ENCODE assay signal across 27 cellular contexts in genomic region chr10:70277396-70278030, GRCh38. TPM values are rescaled to one million over a fixed set of nuclear protein-coding genes. Genes with fewer than 3 reads are reported as not detected.
"Had no signal": no experiment of that assay in that cellular context is flagged by ENCODE, and none has a peak within 500 bp of the region (broad histone marks: within the 10 kb centered on the region; RNA-seq: fewer than 3 reads in every experiment).

No MANE protein-coding gene starts in this region.

- H3K36me3 Mint-ChIP-seq: mesothelial cell of epicardium; stimulated activated memory B cell treated with anti-CD40 and anti-IgM and Interleukin-4, amounts not matched to agents 10 μg/mL and 1 μg/mL and 100 μg/mL, for 72 hours; type B pancreatic cell had no signal

- H3K4me3 ChIP-seq: esophagus squamous epithelium, heart right ventricle, left ventricle myocardium inferior, lower lobe of right lung, ovary, psoas muscle, skin epidermis, spleen, testis, tibial artery had no signal

- ATAC-seq: effector memory CD8-positive, alpha-beta T cell; heart right ventricle; left colon; naive thymus-derived CD4-positive, alpha-beta T cell; psoas muscle; right cardiac atrium; stimulated activated memory B cell treated with anti-CD40 and anti-IgM and Interleukin-4, amounts not matched to agents 10 μg/mL and 1 μg/mL and 100 μg/mL, for 72 hours; stimulated activated naive CD8-positive, alpha-beta T cell treated with anti-CD3 and anti-CD28 coated beads, Interleukin-15, Interleukin-2, amounts not matched to agents 100 U/mL and 50 U/mL, for 24 hours had no signal

- H3K4me3 Mint-ChIP-seq: effector memory CD8-positive, alpha-beta T cell; mesothelial cell of epicardium; naive thymus-derived CD4-positive, alpha-beta T cell; stimulated activated memory B cell treated with anti-CD40 and anti-IgM and Interleukin-4, amounts not matched to agents 10 μg/mL and 1 μg/mL and 100 μg/mL, for 72 hours; type B pancreatic cell had no signal

- H3K9me3 Mint-ChIP-seq: type B pancreatic cell had no signal

- H3K27ac Mint-ChIP-seq: effector memory CD8-positive, alpha-beta T cell; mesothelial cell of epicardium; naive thymus-derived CD4-positive, alpha-beta T cell; stimulated activated memory B cell treated with anti-CD40 and anti-IgM and Interleukin-4, amounts not matched to agents 10 μg/mL and 1 μg/mL and 100 μg/mL, for 72 hours; type B pancreatic cell had no signal

- H3K9me3 ChIP-seq: esophagus squamous epithelium, lower lobe of right lung, ovary, psoas muscle, testis, tibial artery had no signal

- H3K36me3 ChIP-seq: esophagus squamous epithelium, heart right ventricle, left ventricle myocardium inferior, lower lobe of right lung, ovary, spleen, tibial artery had no signal

- H3K4me1 ChIP-seq: psoas muscle, testis had no signal

- DNase-seq: cortex of kidney; effector memory CD8-positive, alpha-beta T cell; erythroblast; esophagus squamous epithelium; foreskin melanocyte; glutamatergic neuron; heart right ventricle; hippocampal formation; left colon; left ventricle myocardium inferior; lower lobe of right lung; naive thymus-derived CD4-positive, alpha-beta T cell; occipital lobe; posterior cingulate gyrus; psoas muscle; right cardiac atrium; spleen; stimulated activated CD4-positive, alpha-beta T cell treated with anti-CD3 and anti-CD28 coated beads, Interleukin-4, amount 100 ng/mL, for 4 hours; stimulated activated naive CD8-positive, alpha-beta T cell treated with anti-CD3 and anti-CD28 coated beads, Interleukin-15, Interleukin-2, amounts not matched to agents 100 U/mL and 50 U/mL, for 24 hours; testis; tibial artery had no signal

- H3K27me3 ChIP-seq: ovary, testis, tibial artery had no signal

- H3K27ac ChIP-seq: esophagus squamous epithelium, heart right ventricle, left ventricle myocardium inferior, lower lobe of right lung, ovary, psoas muscle, skin epidermis, spleen, testis, tibial artery had no signal

RNA-seq across cellular contexts. Expression of gene NPFFR1, which starts 6.3 kb away (rescaled TPM):
- total RNA-seq: dermis microvascular lymphatic vessel endothelial cell, left ventricle myocardium inferior, psoas muscle had no signal
- polyA plus RNA-seq: heart right ventricle; naive thymus-derived CD4-positive, alpha-beta T cell had no signal
